2 cellular contexts compared by ENCODE assay signal in the genomic region with DNA sequence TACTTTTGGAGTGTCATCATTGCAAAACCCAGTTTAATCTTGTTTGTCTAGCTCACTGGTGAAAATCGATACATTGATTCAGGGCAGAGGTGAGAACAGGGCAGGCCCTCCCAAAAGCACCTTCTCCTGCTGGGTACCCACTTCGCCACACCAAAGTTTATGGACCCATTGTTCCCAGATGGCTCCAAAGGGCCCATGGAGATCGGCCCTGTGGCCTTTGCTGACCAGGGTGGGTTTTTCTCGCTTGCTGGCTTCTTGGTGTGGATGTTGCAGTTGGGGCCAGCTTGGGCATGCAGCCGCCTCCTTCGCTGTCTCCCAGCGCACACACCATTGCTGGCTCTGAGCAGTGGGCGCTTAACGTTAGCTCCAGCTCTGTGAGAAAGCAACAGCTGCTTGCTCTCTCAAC.
A peak's percentile ranks its signal among the peaks of the same experiment; 100 is the strongest.
TF ChIP-seq lines count a peak whose summit lies in the region.

No MANE protein-coding gene starts in this region.

TF ChIP-seq in WTC11, 78 proteins besides CTCF, POLR2A, EP300 and RAD21 (continues in another document):
- TF ChIP-seq, protein P1, sequence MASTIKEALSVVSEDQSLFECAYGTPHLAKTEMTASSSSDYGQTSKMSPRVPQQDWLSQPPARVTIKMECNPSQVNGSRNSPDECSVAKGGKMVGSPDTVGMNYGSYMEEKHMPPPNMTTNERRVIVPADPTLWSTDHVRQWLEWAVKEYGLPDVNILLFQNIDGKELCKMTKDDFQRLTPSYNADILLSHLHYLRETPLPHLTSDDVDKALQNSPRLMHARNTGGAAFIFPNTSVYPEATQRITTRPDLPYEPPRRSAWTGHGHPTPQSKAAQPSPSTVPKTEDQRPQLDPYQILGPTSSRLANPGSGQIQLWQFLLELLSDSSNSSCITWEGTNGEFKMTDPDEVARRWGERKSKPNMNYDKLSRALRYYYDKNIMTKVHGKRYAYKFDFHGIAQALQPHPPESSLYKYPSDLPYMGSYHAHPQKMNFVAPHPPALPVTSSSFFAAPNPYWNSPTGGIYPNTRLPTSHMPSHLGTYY (CRISPR knock-in tag; IDR thresholded peaks at IDR 0.05): no peak
- TF ChIP-seq ATF1 (CRISPR knock-in tag; IDR thresholded peaks at IDR 0.05): no peak
- TF ChIP-seq ZNF281 (CRISPR knock-in tag; IDR thresholded peaks at IDR 0.05): no peak
- no peak for TF ChIP-seq CREM (CRISPR knock-in tag; IDR thresholded peaks at IDR 0.05)
- TF ChIP-seq KAT7 (CRISPR knock-in tag; IDR thresholded peaks at IDR 0.05; ENCODE audit: borderline replicate concordance): no peak
- TF ChIP-seq NFATC4 (CRISPR knock-in tag; IDR thresholded peaks at IDR 0.05): no peak
- no peak for TF ChIP-seq CDX4 (CRISPR knock-in tag; IDR thresholded peaks at IDR 0.05; ENCODE audit: borderline replicate concordance)
- TF ChIP-seq ESRRA (CRISPR knock-in tag; IDR thresholded peaks at IDR 0.05; ENCODE audit: borderline replicate concordance): no peak
- TF ChIP-seq, protein P2, sequence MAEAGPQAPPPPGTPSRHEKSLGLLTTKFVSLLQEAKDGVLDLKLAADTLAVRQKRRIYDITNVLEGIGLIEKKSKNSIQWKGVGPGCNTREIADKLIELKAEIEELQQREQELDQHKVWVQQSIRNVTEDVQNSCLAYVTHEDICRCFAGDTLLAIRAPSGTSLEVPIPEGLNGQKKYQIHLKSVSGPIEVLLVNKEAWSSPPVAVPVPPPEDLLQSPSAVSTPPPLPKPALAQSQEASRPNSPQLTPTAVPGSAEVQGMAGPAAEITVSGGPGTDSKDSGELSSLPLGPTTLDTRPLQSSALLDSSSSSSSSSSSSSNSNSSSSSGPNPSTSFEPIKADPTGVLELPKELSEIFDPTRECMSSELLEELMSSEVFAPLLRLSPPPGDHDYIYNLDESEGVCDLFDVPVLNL (CRISPR knock-in tag; IDR thresholded peaks at IDR 0.05; ENCODE audit: borderline replicate concordance, low read depth): no peak
- TF ChIP-seq NFYB (CRISPR knock-in tag; conservative IDR thresholded peaks at IDR 0.05; ENCODE audit: low read depth): no peak
- no peak for TF ChIP-seq ELF4 (CRISPR knock-in tag; IDR thresholded peaks at IDR 0.05; ENCODE audit: low read depth)
- TF ChIP-seq SMAD4 (CRISPR knock-in tag; IDR thresholded peaks at IDR 0.05): no peak
- TF ChIP-seq, protein P3, sequence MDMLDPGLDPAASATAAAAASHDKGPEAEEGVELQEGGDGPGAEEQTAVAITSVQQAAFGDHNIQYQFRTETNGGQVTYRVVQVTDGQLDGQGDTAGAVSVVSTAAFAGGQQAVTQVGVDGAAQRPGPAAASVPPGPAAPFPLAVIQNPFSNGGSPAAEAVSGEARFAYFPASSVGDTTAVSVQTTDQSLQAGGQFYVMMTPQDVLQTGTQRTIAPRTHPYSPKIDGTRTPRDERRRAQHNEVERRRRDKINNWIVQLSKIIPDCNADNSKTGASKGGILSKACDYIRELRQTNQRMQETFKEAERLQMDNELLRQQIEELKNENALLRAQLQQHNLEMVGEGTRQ (CRISPR knock-in tag; IDR thresholded peaks at IDR 0.05): no peak
- no peak for TF ChIP-seq ZNF532 (CRISPR knock-in tag; IDR thresholded peaks at IDR 0.05; ENCODE audit: borderline replicate concordance)

TF ChIP-seq in HepG2, 621 proteins besides CTCF, POLR2A, EP300 and RAD21 (continued from another document):
- TF ChIP-seq, protein P4, sequence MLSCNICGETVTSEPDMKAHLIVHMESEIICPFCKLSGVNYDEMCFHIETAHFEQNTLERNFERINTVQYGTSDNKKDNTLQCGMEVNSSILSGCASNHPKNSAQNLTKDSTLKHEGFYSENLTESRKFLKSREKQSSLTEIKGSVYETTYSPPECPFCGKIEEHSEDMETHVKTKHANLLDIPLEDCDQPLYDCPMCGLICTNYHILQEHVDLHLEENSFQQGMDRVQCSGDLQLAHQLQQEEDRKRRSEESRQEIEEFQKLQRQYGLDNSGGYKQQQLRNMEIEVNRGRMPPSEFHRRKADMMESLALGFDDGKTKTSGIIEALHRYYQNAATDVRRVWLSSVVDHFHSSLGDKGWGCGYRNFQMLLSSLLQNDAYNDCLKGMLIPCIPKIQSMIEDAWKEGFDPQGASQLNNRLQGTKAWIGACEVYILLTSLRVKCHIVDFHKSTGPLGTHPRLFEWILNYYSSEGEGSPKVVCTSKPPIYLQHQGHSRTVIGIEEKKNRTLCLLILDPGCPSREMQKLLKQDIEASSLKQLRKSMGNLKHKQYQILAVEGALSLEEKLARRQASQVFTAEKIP (CRISPR knock-in tag; IDR thresholded peaks at IDR 0.05; ENCODE audit: borderline replicate concordance): no peak
- TF ChIP-seq ZNF124 (CRISPR knock-in tag; IDR thresholded peaks at IDR 0.05): no peak
- peak; percentile 85 for TF ChIP-seq ONECUT2 (CRISPR knock-in tag; IDR thresholded peaks at IDR 0.05)
- TF ChIP-seq NFYB (CRISPR knock-in tag; IDR thresholded peaks at IDR 0.05): no peak
- no peak for TF ChIP-seq ZNF883 (CRISPR knock-in tag; IDR thresholded peaks at IDR 0.05; ENCODE audit: not compliant biosample characterization)
- peak; percentile 90 for TF ChIP-seq KAT2B (IDR thresholded peaks at IDR 0.05; ENCODE audit: borderline replicate concordance, low read depth, low read length)
- no peak for TF ChIP-seq SRF (IDR thresholded peaks at IDR 0.05; ENCODE audit: low read depth, low read length)
- TF ChIP-seq ELF1 (CRISPR knock-in tag; IDR thresholded peaks at IDR 0.05): no peak
- no peak for TF ChIP-seq E2F1 (CRISPR knock-in tag; IDR thresholded peaks at IDR 0.05)
